In genomic region chr1:214573386-214574358, GRCh38 we compare ENCODE assay signal across 1 cellular context.
TF ChIP-seq lines count a peak whose summit lies in the region.

No MANE protein-coding gene starts in this region.

TF ChIP-seq in HEK293, 187 proteins besides CTCF, POLR2A, EP300 and RAD21 (continued from another document):
- TF ChIP-seq ATF2 (tag by site-specific recombination; IDR thresholded peaks at IDR 0.05; ENCODE audit: low read depth) = peak; percentile 31; the same call in 1 of the 2 replicates
- peak; percentile 46; the same call in 1 of the 2 replicates for TF ChIP-seq PRDM6 (tag by site-specific recombination; IDR thresholded peaks at IDR 0.05)
